In genomic region chr22:19292262-19293230, GRCh38 we compare ENCODE assay signal across 8 cellular contexts. TPM values are rescaled to one million over a fixed set of nuclear protein-coding genes. Genes with fewer than 3 reads are reported as not detected.
DNase-seq lines count a peak whose midpoint lies in the region; ATAC-seq lines count a peak whose summit lies in the region.

No MANE protein-coding gene starts in this region.

- peak; percentile 10 for DNase-seq in activated CD4-positive, alpha-beta T cell treated with anti-CD3 and anti-CD28 coated beads for 1 hour
- no peak for DNase-seq in activated CD4-positive, alpha-beta T cell treated with anti-CD3 and anti-CD28 coated beads for 4 hours
- peak; percentile 3 for DNase-seq in MG63
- DNase-seq in activated naive CD8-positive, alpha-beta T cell treated with anti-CD3 and anti-CD28 coated beads, Interleukin-2, amount 50 U/mL, for 24 hours: peak; percentile 17
- DNase-seq in stimulated activated effector memory CD8-positive, alpha-beta T cell treated with anti-CD3 and anti-CD28 coated beads, Interleukin-12 subunit alpha, Interleukin-12 subunit beta, amount 100 ng/mL, for 72 hours (ENCODE audit: low spot score in 2 of 2): no peak

- H3K4me3 Mint-ChIP-seq in activated naive CD8-positive, alpha-beta T cell treated with anti-CD3 and anti-CD28 coated beads, Interleukin-2, amount 50 U/mL, for 24 hours: peak overlapping the region; percentile 85
- H3K4me3 Mint-ChIP-seq in stimulated activated effector memory CD8-positive, alpha-beta T cell treated with anti-CD3 and anti-CD28 coated beads, Interleukin-12 subunit alpha, Interleukin-12 subunit beta, amount 100 ng/mL, for 72 hours: peak overlapping the region; percentile 81

- H3K4me1 Mint-ChIP-seq in activated naive CD8-positive, alpha-beta T cell treated with anti-CD3 and anti-CD28 coated beads, Interleukin-2, amount 50 U/mL, for 24 hours: peaks cover 25% of the 10 kb centered on the region
- peaks cover 22% of the 10 kb centered on the region for H3K4me1 Mint-ChIP-seq in stimulated activated effector memory CD8-positive, alpha-beta T cell treated with anti-CD3 and anti-CD28 coated beads, Interleukin-12 subunit alpha, Interleukin-12 subunit beta, amount 100 ng/mL, for 72 hours

- H3K4me3 ChIP-seq in MG63 (peak overlapping the region; percentile 68), iPS-18a (ENCODE audit: low read length) (peak overlapping the region; percentile 77)

- H3K27me3 ChIP-seq in MG63 (peaks cover 7% of the 10 kb centered on the region), iPS-18a (ENCODE audit: control insufficient read depth, insufficient read depth, low read length) (peaks cover 29% of the 10 kb centered on the region)

- peak; percentile 14 for ATAC-seq in activated naive CD8-positive, alpha-beta T cell treated with anti-CD3 and anti-CD28 coated beads, Interleukin-2, amount 50 U/mL, for 24 hours
- ATAC-seq in stimulated activated effector memory CD8-positive, alpha-beta T cell treated with anti-CD3 and anti-CD28 coated beads, Interleukin-12 subunit alpha, Interleukin-12 subunit beta, amount 100 ng/mL, for 72 hours: peak; percentile 43
- no peak for ATAC-seq in HG03571 (IDR thresholded peaks at IDR 0.05; ENCODE audit: unreplicated experiment)
- ATAC-seq in HG02970 (IDR thresholded peaks at IDR 0.05; ENCODE audit: low FRiP score, unreplicated experiment): no peak

- no peaks in the 10 kb centered on the region for H3K36me3 Mint-ChIP-seq in activated naive CD8-positive, alpha-beta T cell treated with anti-CD3 and anti-CD28 coated beads, Interleukin-2, amount 50 U/mL, for 24 hours (ENCODE audit: low read depth)
- H3K36me3 Mint-ChIP-seq in stimulated activated effector memory CD8-positive, alpha-beta T cell treated with anti-CD3 and anti-CD28 coated beads, Interleukin-12 subunit alpha, Interleukin-12 subunit beta, amount 100 ng/mL, for 72 hours: no peaks in the 10 kb centered on the region

- no peaks in the 10 kb centered on the region for H3K9me3 ChIP-seq in MG63
- H3K9me3 ChIP-seq in iPS-18a (ENCODE audit: control insufficient read depth, low read depth, low read length): no peaks in the 10 kb centered on the region

- peaks cover 9% of the 10 kb centered on the region for H3K4me1 ChIP-seq in iPS-18a (ENCODE audit: control insufficient read depth, low read depth, low read length)

- H3K27ac ChIP-seq in iPS-18a (ENCODE audit: low read length): no peak overlapping the region

- no peaks in the 10 kb centered on the region for H3K9me3 Mint-ChIP-seq in activated naive CD8-positive, alpha-beta T cell treated with anti-CD3 and anti-CD28 coated beads, Interleukin-2, amount 50 U/mL, for 24 hours
- no peaks in the 10 kb centered on the region for H3K9me3 Mint-ChIP-seq in stimulated activated effector memory CD8-positive, alpha-beta T cell treated with anti-CD3 and anti-CD28 coated beads, Interleukin-12 subunit alpha, Interleukin-12 subunit beta, amount 100 ng/mL, for 72 hours

- H3K36me3 ChIP-seq in MG63 (no peaks in the 10 kb centered on the region), iPS-18a (ENCODE audit: control insufficient read depth, low read depth, low read length) (no peaks in the 10 kb centered on the region)

- H3K27me3 Mint-ChIP-seq in activated naive CD8-positive, alpha-beta T cell treated with anti-CD3 and anti-CD28 coated beads, Interleukin-2, amount 50 U/mL, for 24 hours: peaks cover 30% of the 10 kb centered on the region

- peak overlapping the region; percentile 79 for H3K27ac Mint-ChIP-seq in activated naive CD8-positive, alpha-beta T cell treated with anti-CD3 and anti-CD28 coated beads, Interleukin-2, amount 50 U/mL, for 24 hours
- peak overlapping the region; percentile 55 for H3K27ac Mint-ChIP-seq in stimulated activated effector memory CD8-positive, alpha-beta T cell treated with anti-CD3 and anti-CD28 coated beads, Interleukin-12 subunit alpha, Interleukin-12 subunit beta, amount 100 ng/mL, for 72 hours

- H3K9ac ChIP-seq in iPS-18a (ENCODE audit: low read length): peak overlapping the region; percentile 49

RNA-seq across cellular contexts. Expression of gene CLTCL1, which starts 1.0 kb away (rescaled TPM):
- total RNA-seq in MG63 (2014; rRNA removed; shearing (Covaris generic); ENCODE audit: low replicate concordance): 0.62 and 1.5 TPM in 2 replicates

Comparison
In these comparisons a context has a peak if more than half of its experiments do, and no peak if none do; other contexts are left out.
1. DNase-seq: peak in activated CD4-positive, alpha-beta T cell treated with anti-CD3 and anti-CD28 coated beads for 1 hour (single experiment), MG63 (single experiment) and activated naive CD8-positive, alpha-beta T cell treated with anti-CD3 and anti-CD28 coated beads, Interleukin-2, amount 50 U/mL, for 24 hours (single experiment); none in activated CD4-positive, alpha-beta T cell treated with anti-CD3 and anti-CD28 coated beads for 4 hours (0 of 2) and stimulated activated effector memory CD8-positive, alpha-beta T cell treated with anti-CD3 and anti-CD28 coated beads, Interleukin-12 subunit alpha, Interleukin-12 subunit beta, amount 100 ng/mL, for 72 hours (0 of 2).
2. ATAC-seq: peak in activated naive CD8-positive, alpha-beta T cell treated with anti-CD3 and anti-CD28 coated beads, Interleukin-2, amount 50 U/mL, for 24 hours (single experiment) and stimulated activated effector memory CD8-positive, alpha-beta T cell treated with anti-CD3 and anti-CD28 coated beads, Interleukin-12 subunit alpha, Interleukin-12 subunit beta, amount 100 ng/mL, for 72 hours (single experiment); none in HG03571 (single experiment) and HG02970 (single experiment).